In the genomic region with DNA sequence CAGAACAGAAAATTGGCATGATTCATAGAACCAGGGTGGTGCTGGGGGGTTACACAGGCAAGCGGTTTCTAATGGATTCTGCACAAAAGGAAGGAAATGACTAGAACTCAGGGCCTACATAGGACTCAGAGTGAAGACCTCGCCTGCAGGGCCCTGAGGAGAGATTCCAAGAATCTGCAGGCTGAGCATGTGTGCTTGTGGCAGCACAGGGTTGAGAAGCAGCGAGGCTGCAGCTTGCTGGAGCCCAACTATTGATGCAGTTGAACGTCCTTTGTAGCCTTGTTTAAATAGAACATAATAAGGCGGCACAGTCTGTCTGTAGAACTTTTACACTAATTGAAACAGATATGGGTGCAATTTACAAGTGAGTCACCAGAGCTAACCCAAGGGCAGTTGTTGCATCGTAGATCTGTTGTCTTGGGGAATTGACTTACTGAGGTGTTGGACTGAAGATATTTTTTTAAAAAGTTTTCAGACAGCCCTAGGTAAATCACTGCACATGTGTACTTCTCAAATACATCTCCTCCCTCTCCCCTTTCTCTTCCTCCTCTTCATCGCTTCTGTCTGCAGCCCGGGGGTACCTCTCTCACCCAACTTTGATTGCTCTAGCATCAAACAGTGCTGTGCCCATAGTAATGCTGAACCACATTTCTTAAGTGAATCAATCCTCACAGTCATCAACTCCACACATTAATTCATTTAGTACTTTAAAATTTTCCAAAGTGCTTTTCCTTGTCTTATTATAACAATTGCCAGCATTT, we compare ENCODE assay signal across 8 cellular contexts. TPM values are rescaled to one million over a fixed set of nuclear protein-coding genes. Genes with fewer than 3 reads are reported as not detected.
DNase-seq lines count a peak whose midpoint lies in the region; ATAC-seq and TF ChIP-seq lines count a peak whose summit lies in the region.

No MANE protein-coding gene starts in this region.

- WGBS in psoas muscle, 3 donors: 58 to 73% (median 64%) methylated on average over 8 of the region's 8 CpGs

- TF ChIP-seq POLR2A in gastrocnemius medialis (IDR thresholded peaks at IDR 0.05) (no peak), erythroblast (IDR thresholded peaks at IDR 0.05; ENCODE audit: low read length) (no peak)

- H3K27me3 ChIP-seq in gastrocnemius medialis: no peaks in the 10 kb centered on the region
- H3K27me3 ChIP-seq in psoas muscle (ENCODE audit: insufficient read depth in 3 of 3, low read length in 2 of 3): no peaks in the 10 kb centered on the region

- H3K36me3 ChIP-seq in gastrocnemius medialis (no peaks in the 10 kb centered on the region), psoas muscle (ENCODE audit: insufficient read depth in 1 of 2, low read depth in 1 of 2) (no peaks in the 10 kb centered on the region)

- H3K9me3 ChIP-seq in gastrocnemius medialis (no peaks in the 10 kb centered on the region), psoas muscle (no peaks in the 10 kb centered on the region)

- CTCF ChIA-PET in MCF 10A (lab: Yijun Ruan, JAX): interaction anchor here (1.0 to 1.4 kb wide), 2 partner anchors 15 to 52 kb away, joined by 3 to 5 read pairs; no protein-coding TSS in a partner anchor

- in situ Hi-C loops in gastrocnemius medialis (cut with MboI; ENCODE audit: low sequenced_read_pairs in 4 of 4): no loop called here

- peak overlapping the region; percentile 1 for H3K4me3 Mint-ChIP-seq in MCF 10A (ENCODE audit: unreplicated experiment)
- no peak overlapping the region for H3K4me3 Mint-ChIP-seq in natural killer cell

- H3K4me1 Mint-ChIP-seq in MCF 10A (ENCODE audit: insufficient read depth, unreplicated experiment) (peaks cover 40% of the 10 kb centered on the region), natural killer cell (peaks cover 27 to 30% of the 10 kb centered on the region in 2 donors)

- intact Hi-C loops in MCF 10A (cut with micrococcal nuclease) (loop anchor here (5.0 kb wide), 1 partner anchor 73 kb away; no protein-coding TSS in a partner anchor), natural killer cell (cut with micrococcal nuclease) (no loop called here), gastrocnemius medialis (cut with DNase I; ENCODE audit: low total_unique reads) (no loop called here), psoas muscle (cut with DNase I) (no loop called here)

- POLR2A ChIA-PET in MCF 10A (lab: Yijun Ruan, JAX): interaction anchor here (0.6 to 3.0 kb wide), 11 partner anchors 13 to 203 kb away, joined by 3 to 23 read pairs (median 4); a partner anchor contains a TSS

- TF ChIP-seq CTCF in MCF 10A (IDR thresholded peaks at IDR 0.05; ENCODE audit: unreplicated experiment): no peak
- no peak for TF ChIP-seq CTCF in natural killer cell (IDR thresholded peaks at IDR 0.05)
- TF ChIP-seq CTCF in gastrocnemius medialis (IDR thresholded peaks at IDR 0.05 in 4 of 5, conservative IDR thresholded peaks at IDR 0.05 in 1 of 5): no peak
- TF ChIP-seq CTCF in psoas muscle (IDR thresholded peaks at IDR 0.05): no peak

- H3K4me3 ChIP-seq in gastrocnemius medialis (no peak overlapping the region), psoas muscle (no peak overlapping the region)

- H3K27me3 Mint-ChIP-seq in MCF 10A (ENCODE audit: insufficient read depth, unreplicated experiment) (no peaks in the 10 kb centered on the region), natural killer cell (ENCODE audit: low read depth in 2 of 2) (peaks cover 0 to 3% of the 10 kb centered on the region in 2 donors)

- ATAC-seq in natural killer cell (peak in 1 of 3 donors; percentile 48), gastrocnemius medialis (no peak), psoas muscle (no peak)

- H3K27ac Mint-ChIP-seq in MCF 10A (ENCODE audit: low read depth, unreplicated experiment) (peak overlapping the region; percentile 86), natural killer cell (peak overlapping the region; percentile 14 to 21)

- H3K4me1 ChIP-seq in gastrocnemius medialis (no peaks in the 10 kb centered on the region), psoas muscle (no peaks in the 10 kb centered on the region)

- peaks cover 6% of the 10 kb centered on the region for H3K36me3 Mint-ChIP-seq in MCF 10A (ENCODE audit: insufficient read depth, unreplicated experiment)
- H3K36me3 Mint-ChIP-seq in natural killer cell: no peaks in the 10 kb centered on the region

- no peaks in the 10 kb centered on the region for H3K9me3 Mint-ChIP-seq in MCF 10A (ENCODE audit: unreplicated experiment)
- H3K9me3 Mint-ChIP-seq in natural killer cell: no peaks in the 10 kb centered on the region

- DNase-seq in DMS53 treated with DMSO at 0.1 percent for 48 hours (lab: John Stamatoyannopoulos, UW; ENCODE audit: unreplicated experiment): peak; percentile 28
- peak; percentile 67 for DNase-seq in NCI-H69 (lab: John Stamatoyannopoulos, UW)
- peak; percentile 80 for DNase-seq in MCF 10A (ENCODE audit: unreplicated experiment)
- DNase-seq in natural killer cell: no peak
- no peak for DNase-seq in gastrocnemius medialis
- DNase-seq in GM19240 (ENCODE audit: insufficient read length, low spot score): no peak
- DNase-seq in psoas muscle: no peak
- DNase-seq in erythroblast (lab: John Stamatoyannopoulos, UW): no peak

- TSS peak; percentile 75 for BruUV-seq in MCF 10A (replicated peaks; lab: Mats Ljungman, UMichigan)

- no peak overlapping the region for H3K27ac ChIP-seq in gastrocnemius medialis
- H3K27ac ChIP-seq in psoas muscle: no peak overlapping the region

RNA-seq across cellular contexts. Expression of a gene that starts 58.3 kb away (rescaled TPM):
- total RNA-seq in MCF 10A (2022) (not detected in 2 replicates), natural killer cell (100 to 1,000 TPM; 195 to 233 (median 195) TPM), gastrocnemius medialis (under 1 TPM in 1 of 4 donors, not detected in 3; 0.26 TPM), psoas muscle (under 1 TPM in 3 of 4 donors, not detected in 1; 0.23 to 0.68 (median 0.30) TPM)
- polyA plus RNA-seq in psoas muscle: under 1 TPM; 0.04 to 0.15 (median 0.13) TPM

Comparison
In these comparisons a context has a peak if more than half of its experiments do, and no peak if none do; other contexts are left out.
1. DNase-seq: peak in DMS53 treated with DMSO at 0.1 percent for 48 hours (single experiment), NCI-H69 (single experiment) and MCF 10A (single experiment); none in natural killer cell (single experiment), gastrocnemius medialis (0 of 2), GM19240 (single experiment), psoas muscle (0 of 2) and erythroblast (0 of 2).
2. RNA of a gene that starts 58.3 kb away (total RNA-seq): 195 to 233 TPM in natural killer cell; 0.23 to 0.68 TPM in psoas muscle, 0.26 TPM in gastrocnemius medialis and not detected in MCF 10A; every median in the first group is over 100 times any median in the second.